In genomic region chr6:75676377-75676776, GRCh38 we compare ENCODE assay signal across 25 cellular contexts.
"Had no signal": no experiment of that assay in that cellular context is flagged by ENCODE, and none has a peak within 500 bp of the region (broad histone marks: within the 10 kb centered on the region; RNA-seq: fewer than 3 reads in every experiment).

No MANE protein-coding gene starts in this region.

- H3K4me1 ChIP-seq: colonic mucosa, esophagus muscularis mucosa, foreskin keratinocyte, heart left ventricle, left lung, lower lobe of right lung had no signal

- FAIRE-seq: endometrium, frontal cortex, keratinocyte had no signal

- H3K4me1 Mint-ChIP-seq: endodermal cell, immature natural killer cell, naive B cell had no signal

- DNase-seq: colonic mucosa; cortex of kidney; effector CD8-positive, alpha-beta T cell; effector memory CD8-positive, alpha-beta T cell; endodermal cell; foreskin keratinocyte; heart left ventricle; hypothalamus; immature natural killer cell; left cardiac atrium; left lung; left ventricle myocardium superior; lower lobe of right lung; mesenchymal stem cell; mucosa of descending colon; naive B cell had no signal

- H3K27ac Mint-ChIP-seq: dendritic cell treated with granulocyte-macrophage colony-stimulating factor and Interleukin-4, amounts not matched to agents 40 ng/mL and 50 ng/mL, for 4 days; endodermal cell; immature natural killer cell; mesothelial cell of epicardium; naive B cell had no signal

- ATAC-seq: effector memory CD8-positive, alpha-beta T cell; foreskin keratinocyte; gastroesophageal sphincter; heart left ventricle; left cardiac atrium; left lung; left ventricle myocardium superior; lower lobe of right lung; mucosa of descending colon had no signal

- H3K4me3 ChIP-seq: colonic mucosa, esophagus muscularis mucosa, gastroesophageal sphincter, heart left ventricle, hepatocyte, left lung, lower lobe of right lung, mucosa of descending colon had no signal

- H2AFZ ChIP-seq: hepatocyte had no signal

- H3K4me3 Mint-ChIP-seq: dendritic cell treated with granulocyte-macrophage colony-stimulating factor and Interleukin-4, amounts not matched to agents 40 ng/mL and 50 ng/mL, for 4 days; effector memory CD8-positive, alpha-beta T cell; endodermal cell; immature natural killer cell; mesothelial cell of epicardium; naive B cell had no signal

- H3K27me3 ChIP-seq: colonic mucosa, esophagus muscularis mucosa, foreskin keratinocyte, gastroesophageal sphincter, heart left ventricle, hepatocyte, left lung had no signal

- H3K4me2 ChIP-seq: hepatocyte had no signal

- H3K9me3 Mint-ChIP-seq: effector memory CD8-positive, alpha-beta T cell; immature natural killer cell had no signal

- H3K9me3 ChIP-seq: colonic mucosa, esophagus muscularis mucosa, gastroesophageal sphincter, heart left ventricle, left lung, lower lobe of right lung, mucosa of descending colon had no signal

- H3K27ac ChIP-seq: colonic mucosa, epithelial cell of prostate, esophagus muscularis mucosa, foreskin keratinocyte, gastroesophageal sphincter, heart left ventricle, hepatocyte, left lung, lower lobe of right lung had no signal

- H3K27me3 Mint-ChIP-seq: dendritic cell treated with granulocyte-macrophage colony-stimulating factor and Interleukin-4, amounts not matched to agents 40 ng/mL and 50 ng/mL, for 4 days; effector memory CD8-positive, alpha-beta T cell; naive B cell had no signal
